ENCODE assay signal across 10 cellular contexts in the genomic region with DNA sequence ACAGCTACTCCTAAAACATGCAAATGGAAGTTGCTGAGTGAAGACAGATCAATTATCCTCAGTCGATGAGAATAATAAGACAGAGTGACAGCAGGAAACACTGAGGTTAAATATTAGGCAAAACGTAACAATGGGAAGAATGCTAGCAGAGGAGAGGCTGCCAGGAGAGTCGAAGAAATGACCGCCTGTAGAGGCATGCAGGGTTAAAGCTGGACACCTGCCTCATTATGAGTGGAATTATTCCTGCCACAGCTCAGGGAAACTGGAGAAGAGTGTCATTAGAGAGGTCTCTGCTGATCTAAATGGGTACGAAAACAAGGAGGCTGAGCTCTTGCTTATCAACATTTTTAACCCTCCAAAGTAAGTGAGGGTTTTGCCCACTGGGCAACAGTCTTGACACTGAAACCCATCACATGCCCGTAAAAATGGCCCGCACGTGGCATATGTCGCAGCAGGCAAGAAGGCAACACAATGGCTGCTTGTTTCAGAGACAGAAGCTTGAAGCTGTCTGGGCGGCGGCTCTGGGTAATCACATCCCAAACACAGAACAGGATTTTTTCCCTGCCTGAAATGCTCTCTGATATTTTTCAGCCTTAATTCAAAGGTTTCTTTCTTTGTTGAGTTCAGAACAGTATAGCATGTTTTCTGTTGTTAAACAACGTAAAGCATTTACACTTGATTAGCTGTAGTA.
A peak's percentile ranks its signal among the peaks of the same experiment; 100 is the strongest.
DNase-seq lines count a peak whose midpoint lies in the region; ATAC-seq, FAIRE-seq and TF ChIP-seq lines count a peak whose summit lies in the region.
"Had no signal": no experiment of that assay in that cellular context is flagged by ENCODE, and none has a peak within 500 bp of the region (broad histone marks: within the 10 kb centered on the region; RNA-seq: fewer than 3 reads in every experiment).

No MANE protein-coding gene starts in this region.

- peak; percentile 59 for ATAC-seq in sciatic nerve
- ATAC-seq in lower lobe of right lung, result no peak

- H3K4me1 ChIP-seq in lower lobe of right lung, result no peaks in the 10 kb centered on the region
- H3K4me1 ChIP-seq: BLaER1, uterus had no signal

- no peak for FAIRE-seq in urothelium cell line (lab: Jason Lieb, UNC)

- peak; percentile 40 for DNase-seq in NCI-H2227 treated with DMSO at 0.1 percent for 48 hours (lab: John Stamatoyannopoulos, UW)
- peak; percentile 54 for DNase-seq in astrocyte of the hippocampus (ENCODE audit: low read depth, low spot score)
- DNase-seq in kidney tubule cell (ENCODE audit: low spot score), result peak; percentile 62
- DNase-seq in sciatic nerve (ENCODE audit: low spot score), result no peak
- no peak for DNase-seq in NCI-H1436 treated with DMSO at 0.1 percent for 48 hours (lab: John Stamatoyannopoulos, UW)
- DNase-seq in lower lobe of right lung, result no peak
- no peak for DNase-seq in urothelium cell line (ENCODE audit: low spot score)
- DNase-seq: Kasumi-1, uterus had no signal

- H3K9me3 ChIP-seq in lower lobe of right lung, result no peaks in the 10 kb centered on the region
- H3K9me3 ChIP-seq: BLaER1, uterus had no signal

- TF ChIP-seq CTCF in lower lobe of right lung (IDR thresholded peaks at IDR 0.05), result no peak

- no peaks in the 10 kb centered on the region for H3K36me3 ChIP-seq in lower lobe of right lung
- H3K36me3 ChIP-seq: uterus had no signal

- no peak overlapping the region for H3K27ac ChIP-seq in lower lobe of right lung
- H3K27ac ChIP-seq: BLaER1, uterus had no signal

- no peaks in the 10 kb centered on the region for H3K27me3 ChIP-seq in lower lobe of right lung (ENCODE audit: low read depth)
- H3K27me3 ChIP-seq: BLaER1, uterus had no signal

- intact Hi-C loops in sciatic nerve (cut with DNase I) (no loop called here), lower lobe of right lung (cut with DNase I) (no loop called here)

- no peak overlapping the region for H3K4me3 ChIP-seq in lower lobe of right lung
- H3K4me3 ChIP-seq: BLaER1, uterus had no signal

Comparison
In these comparisons a context has a peak if more than half of its experiments do, and no peak if none do; other contexts are left out.
1. DNase-seq: peak in NCI-H2227 treated with DMSO at 0.1 percent for 48 hours (single experiment), astrocyte of the hippocampus (single experiment) and kidney tubule cell (single experiment); none in sciatic nerve (single experiment), NCI-H1436 treated with DMSO at 0.1 percent for 48 hours (single experiment), lower lobe of right lung (single experiment) and urothelium cell line (single experiment).